ENCODE assay signal across 8 cellular contexts in the genomic region with DNA sequence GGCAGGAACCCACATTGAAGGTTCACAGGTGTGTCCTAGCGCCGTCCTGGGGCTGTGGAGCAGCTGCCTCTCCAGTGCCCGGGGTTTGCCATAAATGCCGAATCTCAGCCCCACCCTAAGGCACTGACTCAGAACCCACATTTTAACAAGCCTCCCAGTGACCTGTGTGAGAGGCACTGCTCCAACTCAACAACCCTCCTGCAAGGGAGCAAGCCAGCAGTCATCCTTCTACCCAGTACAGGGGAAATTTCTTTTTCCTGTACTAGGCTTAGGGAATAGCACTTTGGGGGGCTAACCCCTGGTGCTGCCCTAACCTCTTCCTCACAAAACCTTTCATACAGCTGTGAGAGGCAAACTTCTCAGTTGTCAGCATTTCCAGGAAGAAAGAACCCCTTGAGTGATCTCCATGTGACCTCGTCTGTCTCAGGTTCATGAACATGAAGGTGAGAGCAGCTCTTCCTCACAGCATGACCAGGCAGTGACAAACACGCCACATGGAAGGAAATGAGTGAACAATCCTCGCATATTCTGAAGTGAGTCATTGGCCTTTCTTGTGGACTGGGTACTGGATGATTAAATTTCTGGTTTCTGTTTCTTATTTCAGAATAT. TPM values are rescaled to one million over a fixed set of nuclear protein-coding genes. Genes with fewer than 3 reads are reported as not detected.
DNase-seq lines count a peak whose midpoint lies in the region; ATAC-seq and TF ChIP-seq lines count a peak whose summit lies in the region.

No MANE protein-coding gene starts in this region.

- peak; percentile 74 for DNase-seq in activated CD8-positive, alpha-beta memory T cell treated with anti-CD3 and anti-CD28 coated beads, Interleukin-2, amount 50 U/mL, for 48 hours
- DNase-seq in left colon (no peak), NCI-H146 (lab: John Stamatoyannopoulos, UW) (no peak), BE2C (no peak), NCI-H446 (lab: John Stamatoyannopoulos, UW) (no peak)

- peak overlapping the region in 9 of 11 experiments; percentile 60 to 99 (median 81); a peak in 18 of 22 replicates for H3K27ac ChIP-seq in BLaER1 treated with 17β-estradiol and CSF1 and Interleukin-3, amounts not matched to agents 10 nM and 100 nM

- no peak for TF ChIP-seq CTCF in BE2C (IDR thresholded peaks at IDR 0.05; ENCODE audit: low read depth, low read length)

- no peaks in the 10 kb centered on the region for H3K9me3 ChIP-seq in BLaER1 treated with 17β-estradiol and CSF1 and Interleukin-3, amounts not matched to agents 10 nM and 100 nM (replicated peaks in 1 of 11)
- no peaks in the 10 kb centered on the region for H3K9me3 ChIP-seq in BE2C

- peak overlapping the region in 4 of 10 experiments; percentile 19 to 46 (median 39); a peak in 6 of 20 replicates for H3K4me3 ChIP-seq in BLaER1 treated with 17β-estradiol and CSF1 and Interleukin-3, amounts not matched to agents 10 nM and 100 nM
- no peak overlapping the region for H3K4me3 ChIP-seq in BE2C (ENCODE audit: low read depth, low read length)

- no peaks in the 10 kb centered on the region for H4K20me1 ChIP-seq in BLaER1 treated with 17β-estradiol and CSF1 and Interleukin-3, amounts not matched to agents 10 nM and 100 nM

- peak; percentile 55 for ATAC-seq in GM19328 (IDR thresholded peaks at IDR 0.05; ENCODE audit: unreplicated experiment)
- peak; percentile 87 for ATAC-seq in HG03196 (IDR thresholded peaks at IDR 0.05; ENCODE audit: unreplicated experiment)
- ATAC-seq in left colon, result peak; percentile 60

- H3K27me3 ChIP-seq in BLaER1 treated with 17β-estradiol and CSF1 and Interleukin-3, amounts not matched to agents 10 nM and 100 nM, result no peaks in the 10 kb centered on the region
- no peaks in the 10 kb centered on the region for H3K27me3 ChIP-seq in BE2C

- peak overlapping the region in 9 of 11 experiments; percentile 30 to 89 (median 67); a peak in 17 of 22 replicates for H3K9ac ChIP-seq in BLaER1 treated with 17β-estradiol and CSF1 and Interleukin-3, amounts not matched to agents 10 nM and 100 nM

- peak overlapping the region; percentile 77 to 98 (median 85) for H3K4me2 ChIP-seq in BLaER1 treated with 17β-estradiol and CSF1 and Interleukin-3, amounts not matched to agents 10 nM and 100 nM

- intact Hi-C loops in left colon (cut with DNase I, micrococcal nuclease), result no loop called here

- peaks cover 71 to 91% (median 84%) of the 10 kb centered on the region in 10 experiments for H3K4me1 ChIP-seq in BLaER1 treated with 17β-estradiol and CSF1 and Interleukin-3, amounts not matched to agents 10 nM and 100 nM
- peaks cover 4% of the 10 kb centered on the region for H3K4me1 ChIP-seq in BE2C

- H3K36me3 ChIP-seq in BLaER1 treated with 17β-estradiol and CSF1 and Interleukin-3, amounts not matched to agents 10 nM and 100 nM, result no peaks in the 10 kb centered on the region
- H3K36me3 ChIP-seq in BE2C, result no peaks in the 10 kb centered on the region

RNA-seq across cellular contexts. Expression of a gene that starts 11.4 kb away (rescaled TPM):
- total RNA-seq in left colon, result 10 to 100 TPM; 64.0 to 79.0 TPM
- polyA plus RNA-seq in BE2C (2012; ENCODE audit: insufficient read depth, insufficient read length, low read depth), result 95.5 TPM
